ENCODE assay signal across 1 cellular context in genomic region chr15:45197512-45197911, GRCh38.
TF ChIP-seq lines count a peak whose summit lies in the region.

No MANE protein-coding gene starts in this region.

TF ChIP-seq in HCT116, 20 proteins besides CTCF, POLR2A, EP300 and RAD21 (continued from another document):
- no peak for TF ChIP-seq REST (IDR thresholded peaks at IDR 0.05; ENCODE audit: low read depth)
- no peak for TF ChIP-seq ELF1 (IDR thresholded peaks at IDR 0.05; ENCODE audit: borderline replicate concordance, low read depth)
TF ChIP-seq in HCT116: peak in this region for 0.
